In the genomic region with DNA sequence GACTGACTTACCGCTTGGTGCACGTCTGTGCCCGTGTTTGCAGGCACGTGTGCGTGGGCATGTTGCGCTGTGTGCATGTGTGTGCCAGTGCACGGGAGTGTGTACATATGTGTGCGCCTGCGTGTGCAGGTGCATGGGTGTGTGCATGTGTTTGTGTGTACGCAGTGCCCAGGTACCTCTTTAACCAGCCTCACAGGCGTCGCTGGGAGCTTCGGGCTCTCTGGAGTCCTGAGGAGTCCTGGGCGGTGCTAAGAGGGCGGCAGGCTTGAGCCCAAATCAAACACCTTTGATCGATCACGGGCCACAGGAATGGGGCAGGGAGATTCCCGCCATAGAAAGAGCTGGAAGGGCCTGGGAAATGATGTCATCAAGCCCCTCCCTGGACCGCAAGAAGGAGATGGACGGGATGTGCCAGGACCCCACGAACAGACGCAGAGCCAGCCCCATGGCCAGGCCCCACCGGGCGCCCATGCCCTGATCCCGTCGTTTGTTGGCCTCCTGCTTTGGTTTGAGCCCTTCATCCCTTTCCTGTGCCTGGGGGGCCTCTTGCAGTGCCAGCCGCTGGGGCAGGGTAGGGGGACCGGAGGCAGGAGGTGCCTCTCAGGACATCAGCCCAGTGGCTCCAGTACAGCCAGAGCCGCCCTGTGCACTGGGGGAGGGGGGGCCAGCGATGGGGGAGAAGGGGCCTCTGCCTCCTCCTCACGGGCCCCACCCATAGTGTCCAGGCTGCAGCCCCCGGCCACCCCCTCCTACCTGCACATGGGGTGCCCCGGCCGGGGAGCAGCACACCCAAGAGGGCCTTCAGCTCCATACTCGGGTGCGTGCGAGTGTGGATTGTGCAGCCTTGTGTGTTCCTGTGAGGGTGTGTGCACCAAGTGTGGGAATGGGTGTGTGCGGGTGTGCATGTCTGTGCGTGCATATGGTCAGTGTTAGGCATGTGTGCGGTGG, we compare ENCODE assay signal across 1 cellular context.
TF ChIP-seq lines count a peak whose summit lies in the region.

No MANE protein-coding gene starts in this region.

TF ChIP-seq in H1, 55 proteins besides CTCF, POLR2A, EP300 and RAD21:
- no peak for TF ChIP-seq RNF2 (IDR thresholded peaks at IDR 0.05; ENCODE audit: borderline replicate concordance, low read depth, low read length, missing control alignments, poor library complexity, severe bottlenecking)
- TF ChIP-seq HDAC6 (IDR thresholded peaks at IDR 0.05; ENCODE audit: low read depth, low read length), result no peak
- TF ChIP-seq, protein P1, sequence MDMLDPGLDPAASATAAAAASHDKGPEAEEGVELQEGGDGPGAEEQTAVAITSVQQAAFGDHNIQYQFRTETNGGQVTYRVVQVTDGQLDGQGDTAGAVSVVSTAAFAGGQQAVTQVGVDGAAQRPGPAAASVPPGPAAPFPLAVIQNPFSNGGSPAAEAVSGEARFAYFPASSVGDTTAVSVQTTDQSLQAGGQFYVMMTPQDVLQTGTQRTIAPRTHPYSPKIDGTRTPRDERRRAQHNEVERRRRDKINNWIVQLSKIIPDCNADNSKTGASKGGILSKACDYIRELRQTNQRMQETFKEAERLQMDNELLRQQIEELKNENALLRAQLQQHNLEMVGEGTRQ (IDR thresholded peaks at IDR 0.05; ENCODE audit: low read length), result no peak
- TF ChIP-seq SAP30 (IDR thresholded peaks at IDR 0.05; ENCODE audit: insufficient read depth, insufficient replicate concordance, low read length), result no peak
- TF ChIP-seq YY1 (IDR thresholded peaks at IDR 0.05; ENCODE audit: low read depth, low read length), result no peak
- no peak for TF ChIP-seq TCF12 (IDR thresholded peaks at IDR 0.05; ENCODE audit: low read depth, low read length)
- TF ChIP-seq POLR2AphosphoS5 (IDR thresholded peaks at IDR 0.05; ENCODE audit: low read depth, low read length), result no peak
